2 cellular contexts compared by ENCODE assay signal in genomic region chr17:45293413-45294211, GRCh38.
A peak's percentile ranks its signal among the peaks of the same experiment; 100 is the strongest.
TF ChIP-seq lines count a peak whose summit lies in the region.

No MANE protein-coding gene starts in this region.

TF ChIP-seq in A549, 52 proteins besides CTCF, POLR2A, EP300 and RAD21 (continued from another document and continues in another):
- TF ChIP-seq REST (IDR thresholded peaks at IDR 0.05) (0 out of 2 replicates have a peak, but pooled peaks have one; percentile 1), E2F6 (IDR thresholded peaks at IDR 0.05; ENCODE audit: borderline replicate concordance, low read depth) (peak; percentile 79; the same call in 1 of the 2 replicates), EHF (CRISPR knock-in tag; IDR thresholded peaks at IDR 0.05) (0 out of 2 replicates have a peak, but pooled peaks have one; percentile 22), KDM5A (IDR thresholded peaks at IDR 0.05) (no peak), GATA3 (IDR thresholded peaks at IDR 0.05; ENCODE audit: borderline replicate concordance) (peak; percentile 84; the same call in 1 of the 2 replicates), POLR2AphosphoS2 (conservative IDR thresholded peaks at IDR 0.05; ENCODE audit: low read length) (no peak; the same call in 1 of the 2 replicates), ESRRA (IDR thresholded peaks at IDR 0.05; ENCODE audit: borderline replicate concordance, low read length) (peak; percentile 86), ZFP36 (IDR thresholded peaks at IDR 0.05; ENCODE audit: borderline replicate concordance, partially characterized antibody) (no peak), JUNB (IDR thresholded peaks at IDR 0.05) (peak; percentile 95), ZC3H11A (IDR thresholded peaks at IDR 0.05) (no peak), MAFK (IDR thresholded peaks at IDR 0.05; ENCODE audit: partially characterized antibody) (peak; percentile 96), BCL3 (IDR thresholded peaks at IDR 0.05) (peak; percentile 35; the same call in 1 of the 3 replicates), TP53 (CRISPR knock-in tag; IDR thresholded peaks at IDR 0.05) (peak; percentile 45; the same call in 1 of the 2 replicates), HMGXB4 (CRISPR knock-in tag; IDR thresholded peaks at IDR 0.05; ENCODE audit: borderline replicate concordance) (no peak), HOXA7 (CRISPR knock-in tag; IDR thresholded peaks at IDR 0.05) (peak; percentile 79; the same call in 1 of the 2 replicates), HOXB5 (CRISPR knock-in tag; IDR thresholded peaks at IDR 0.05) (no peak), ZSCAN20 (CRISPR knock-in tag; IDR thresholded peaks at IDR 0.05) (no peak), ATOH8 (CRISPR knock-in tag; IDR thresholded peaks at IDR 0.05; ENCODE audit: low read depth) (peak; percentile 80; the same call in 1 of the 2 replicates), NFE2L2 (conservative IDR thresholded peaks at IDR 0.05; ENCODE audit: low read length) (peak; percentile 83; the same call in 1 of the 2 replicates), FOSB (CRISPR knock-in tag; IDR thresholded peaks at IDR 0.05) (peak; percentile 76; the same call in 1 of the 2 replicates), SMC3 (IDR thresholded peaks at IDR 0.05) (peak; percentile 72), HDAC2 (IDR thresholded peaks at IDR 0.05) (no peak), MAX (IDR thresholded peaks at IDR 0.05) (peak; percentile 72), FOSL2 (IDR thresholded peaks at IDR 0.05) (peak; percentile 87), FOSL2 (CRISPR knock-in tag; IDR thresholded peaks at IDR 0.05) (peak; percentile 100), FOXS1 (CRISPR knock-in tag; IDR thresholded peaks at IDR 0.05) (0 out of 2 replicates have a peak, but pooled peaks have one; percentile 10)

TF ChIP-seq in SK-N-SH, 30 proteins besides CTCF, POLR2A, EP300 and RAD21 (continued from another document):
- TF ChIP-seq ZBTB33 (IDR thresholded peaks at IDR 0.05; ENCODE audit: borderline replicate concordance, low read depth) = 0 out of 2 replicates have a peak, but pooled peaks have one; percentile 58
- peak; percentile 71; the same call in 1 of the 2 replicates for TF ChIP-seq FOXM1 (IDR thresholded peaks at IDR 0.05; ENCODE audit: low read depth)
- no peak for TF ChIP-seq ELF1 (IDR thresholded peaks at IDR 0.05)
- TF ChIP-seq CHD2 (IDR thresholded peaks at IDR 0.05; ENCODE audit: low read length, partially characterized antibody) = no peak
- no peak for TF ChIP-seq IRF3 (IDR thresholded peaks at IDR 0.05; ENCODE audit: low read depth, low read length)
- TF ChIP-seq FOXJ3 (CRISPR knock-in tag; IDR thresholded peaks at IDR 0.05) = no peak
- TF ChIP-seq REST (IDR thresholded peaks at IDR 0.05; ENCODE audit: low read depth, low read length) = peak; percentile 76; the same call in 1 of the 2 replicates
- peak; percentile 60; the same call in 1 of the 2 replicates for TF ChIP-seq TEAD4 (IDR thresholded peaks at IDR 0.05; ENCODE audit: borderline replicate concordance, insufficient read depth)
- peak; percentile 92 for TF ChIP-seq SIN3A (IDR thresholded peaks at IDR 0.05; ENCODE audit: borderline replicate concordance, low read depth, low read length)
- TF ChIP-seq MXI1 (IDR thresholded peaks at IDR 0.05; ENCODE audit: low read depth, low read length) = no peak
- TF ChIP-seq USF1 (IDR thresholded peaks at IDR 0.05; ENCODE audit: borderline replicate concordance, low read depth) = no peak
- peak; percentile 89 for TF ChIP-seq PBX3 (IDR thresholded peaks at IDR 0.05)
- no peak for TF ChIP-seq EZH2phosphoT487 (IDR thresholded peaks at IDR 0.05; ENCODE audit: borderline replicate concordance, low read depth)
